In the genomic region with DNA sequence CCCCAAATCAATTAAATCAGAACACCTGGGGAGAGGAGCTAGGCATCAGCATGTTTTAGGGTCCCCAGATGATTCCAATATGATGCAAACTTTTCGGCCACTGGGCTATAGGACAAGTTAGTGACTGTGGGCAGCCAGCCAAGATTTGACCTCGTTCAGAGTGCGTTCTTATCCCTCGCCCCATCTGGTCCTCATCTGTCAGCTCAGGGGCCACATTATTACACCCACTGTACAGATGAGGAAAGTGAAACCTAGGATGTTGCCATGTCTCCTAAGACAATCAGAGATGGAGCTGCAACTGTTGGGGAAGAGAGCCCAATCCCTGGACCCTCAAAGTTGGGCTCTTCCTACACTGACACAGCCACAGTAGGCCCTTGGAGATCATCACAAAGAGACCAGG, we compare ENCODE assay signal across 24 cellular contexts.
"Had no signal": no experiment of that assay in that cellular context is flagged by ENCODE, and none has a peak within 500 bp of the region (broad histone marks: within the 10 kb centered on the region; RNA-seq: fewer than 3 reads in every experiment).

No MANE protein-coding gene starts in this region.

- ATAC-seq: activated T-helper 17 cell treated with anti-CD3 and anti-CD28 coated beads, Interleukin-2, amount 50 U/mL, for 72 hours; Panc1 had no signal

- DNase-seq: activated CD4-positive, alpha-beta memory T cell treated with anti-CD3 and anti-CD28 coated beads, Interleukin-2, amount 10 ng/mL, durations not matched to agents 7 days and 5 days; activated CD4-positive, alpha-beta T cell treated with anti-CD3 and anti-CD28 coated beads, Interleukin-2, amount 10 ng/mL, durations not matched to agents 7 days and 5 days; activated CD4-positive, CD25-positive, alpha-beta regulatory T cell; activated gamma-delta T cell; activated naive CD4-positive, alpha-beta T cell treated with anti-CD3 and anti-CD28 coated beads, Interleukin-2, amount 10 ng/mL, durations not matched to agents 7 days and 5 days; activated naive CD8-positive, alpha-beta T cell treated with anti-CD3 and anti-CD28 coated beads for 36 hours; activated T-cell treated with anti-CD3 and anti-CD28 coated beads for 4 hours; activated T-cell treated with anti-CD3 and anti-CD28 coated beads, Interleukin-2, amount 50 U/mL, for 48 hours; anterior cingulate cortex; NCI-H1092 treated with DMSO at 0.1 percent for 48 hours; NCI-H1417 treated with DMSO at 0.1 percent for 48 hours; NCI-H1694 treated with DMSO at 0.1 percent for 48 hours; NCI-H2081; NCI-H510A treated with DMSO at 0.1 percent for 48 hours; Right ventricle myocardium superior; RPMI8226; SJCRH30; SK-N-SH; T-helper 1 cell had no signal

- H3K36me3 ChIP-seq: breast epithelium, SJCRH30 had no signal

- H3K4me3 ChIP-seq: breast epithelium, SJCRH30 had no signal

- H3K27ac ChIP-seq: breast epithelium, KMS-11, SJCRH30, VCaP had no signal

- H3K4me3 Mint-ChIP-seq: activated CD4-positive, alpha-beta memory T cell treated with anti-CD3 and anti-CD28 coated beads, Interleukin-2, amount 10 ng/mL, durations not matched to agents 7 days and 5 days; activated CD4-positive, alpha-beta T cell treated with anti-CD3 and anti-CD28 coated beads, Interleukin-2, amount 10 ng/mL, durations not matched to agents 7 days and 5 days; activated naive CD4-positive, alpha-beta T cell treated with anti-CD3 and anti-CD28 coated beads, Interleukin-2, amount 10 ng/mL, durations not matched to agents 7 days and 5 days; activated naive CD8-positive, alpha-beta T cell treated with anti-CD3 and anti-CD28 coated beads for 36 hours; activated T-helper 17 cell treated with anti-CD3 and anti-CD28 coated beads, Interleukin-2, amount 50 U/mL, for 72 hours had no signal

- H3K9me3 ChIP-seq: breast epithelium, SJCRH30, SK-N-SH had no signal

- H3K36me3 Mint-ChIP-seq: activated naive CD4-positive, alpha-beta T cell treated with anti-CD3 and anti-CD28 coated beads, Interleukin-2, amount 10 ng/mL, durations not matched to agents 7 days and 5 days; activated naive CD8-positive, alpha-beta T cell treated with anti-CD3 and anti-CD28 coated beads for 36 hours had no signal

- H3K4me1 Mint-ChIP-seq: activated CD4-positive, alpha-beta memory T cell treated with anti-CD3 and anti-CD28 coated beads, Interleukin-2, amount 10 ng/mL, durations not matched to agents 7 days and 5 days; activated CD4-positive, alpha-beta T cell treated with anti-CD3 and anti-CD28 coated beads, Interleukin-2, amount 10 ng/mL, durations not matched to agents 7 days and 5 days; activated naive CD4-positive, alpha-beta T cell treated with anti-CD3 and anti-CD28 coated beads, Interleukin-2, amount 10 ng/mL, durations not matched to agents 7 days and 5 days; activated naive CD8-positive, alpha-beta T cell treated with anti-CD3 and anti-CD28 coated beads for 36 hours; activated T-helper 17 cell treated with anti-CD3 and anti-CD28 coated beads, Interleukin-2, amount 50 U/mL, for 72 hours had no signal

- H3K27me3 Mint-ChIP-seq: activated CD4-positive, alpha-beta memory T cell treated with anti-CD3 and anti-CD28 coated beads, Interleukin-2, amount 10 ng/mL, durations not matched to agents 7 days and 5 days; activated CD4-positive, alpha-beta T cell treated with anti-CD3 and anti-CD28 coated beads, Interleukin-2, amount 10 ng/mL, durations not matched to agents 7 days and 5 days; activated naive CD8-positive, alpha-beta T cell treated with anti-CD3 and anti-CD28 coated beads for 36 hours; activated T-helper 17 cell treated with anti-CD3 and anti-CD28 coated beads, Interleukin-2, amount 50 U/mL, for 72 hours had no signal

- H3K9me3 Mint-ChIP-seq: activated CD4-positive, alpha-beta memory T cell treated with anti-CD3 and anti-CD28 coated beads, Interleukin-2, amount 10 ng/mL, durations not matched to agents 7 days and 5 days; activated CD4-positive, alpha-beta T cell treated with anti-CD3 and anti-CD28 coated beads, Interleukin-2, amount 10 ng/mL, durations not matched to agents 7 days and 5 days; activated naive CD4-positive, alpha-beta T cell treated with anti-CD3 and anti-CD28 coated beads, Interleukin-2, amount 10 ng/mL, durations not matched to agents 7 days and 5 days; activated naive CD8-positive, alpha-beta T cell treated with anti-CD3 and anti-CD28 coated beads for 36 hours; activated T-helper 17 cell treated with anti-CD3 and anti-CD28 coated beads, Interleukin-2, amount 50 U/mL, for 72 hours had no signal

- H3K27ac Mint-ChIP-seq: activated CD4-positive, alpha-beta memory T cell treated with anti-CD3 and anti-CD28 coated beads, Interleukin-2, amount 10 ng/mL, durations not matched to agents 7 days and 5 days; activated CD4-positive, alpha-beta T cell treated with anti-CD3 and anti-CD28 coated beads, Interleukin-2, amount 10 ng/mL, durations not matched to agents 7 days and 5 days; activated naive CD4-positive, alpha-beta T cell treated with anti-CD3 and anti-CD28 coated beads, Interleukin-2, amount 10 ng/mL, durations not matched to agents 7 days and 5 days; activated naive CD8-positive, alpha-beta T cell treated with anti-CD3 and anti-CD28 coated beads for 36 hours; activated T-helper 17 cell treated with anti-CD3 and anti-CD28 coated beads, Interleukin-2, amount 50 U/mL, for 72 hours had no signal

- H3K27me3 ChIP-seq: breast epithelium, SJCRH30 had no signal
